ENCODE assay signal across 29 cellular contexts in genomic region chr10:60464659-60465058, GRCh38.
"Had no signal": no experiment of that assay in that cellular context is flagged by ENCODE, and none has a peak within 500 bp of the region (broad histone marks: within the 10 kb centered on the region; RNA-seq: fewer than 3 reads in every experiment).

No MANE protein-coding gene starts in this region.

- H3K79me2 ChIP-seq: hepatocyte had no signal

- H3K4me2 ChIP-seq: hepatocyte had no signal

- H3K27me3 Mint-ChIP-seq: activated CD4-positive, alpha-beta memory T cell treated with anti-CD3 and anti-CD28 coated beads for 36 hours; activated CD4-positive, alpha-beta T cell treated with anti-CD3 and anti-CD28 coated beads for 36 hours; activated CD4-positive, alpha-beta T cell treated with anti-CD3 and anti-CD28 coated beads, Interleukin-2, amount 10 ng/mL, durations not matched to agents 24 days and 14 days; activated naive CD4-positive, alpha-beta T cell treated with anti-CD3 and anti-CD28 coated beads, Interleukin-2, amount 10 ng/mL, durations not matched to agents 7 days and 5 days; central memory CD8-positive, alpha-beta T cell had no signal

- H3K4me3 Mint-ChIP-seq: activated CD4-positive, alpha-beta memory T cell treated with anti-CD3 and anti-CD28 coated beads for 36 hours; activated CD4-positive, alpha-beta T cell treated with anti-CD3 and anti-CD28 coated beads for 36 hours; activated CD4-positive, alpha-beta T cell treated with anti-CD3 and anti-CD28 coated beads, Interleukin-2, amount 10 ng/mL, durations not matched to agents 24 days and 14 days; activated CD8-positive, alpha-beta memory T cell treated with anti-CD3 and anti-CD28 coated beads, Interleukin-2, amount 10 ng/mL, durations not matched to agents 7 days and 5 days; activated CD8-positive, alpha-beta T cell treated with anti-CD3 and anti-CD28 coated beads, Interleukin-2, amount 10 ng/mL, durations not matched to agents 7 days and 5 days; activated naive CD4-positive, alpha-beta T cell treated with anti-CD3 and anti-CD28 coated beads, Interleukin-2, amount 10 ng/mL, durations not matched to agents 7 days and 5 days; activated naive CD8-positive, alpha-beta T cell treated with anti-CD3 and anti-CD28 coated beads, Interleukin-2, amount 10 ng/mL, durations not matched to agents 7 days and 5 days; central memory CD8-positive, alpha-beta T cell had no signal

- H3K36me3 ChIP-seq: brain microvascular endothelial cell, esophagus squamous epithelium, gastroesophageal sphincter, heart right ventricle had no signal

- H2AFZ ChIP-seq: hepatocyte had no signal

- H3K9me3 ChIP-seq: esophagus squamous epithelium, gastroesophageal sphincter, heart right ventricle had no signal

- H3K27ac ChIP-seq: brain microvascular endothelial cell, epithelial cell of prostate, esophagus squamous epithelium, gastroesophageal sphincter, heart right ventricle, hepatocyte had no signal

- DNase-seq: activated CD4-positive, alpha-beta memory T cell treated with anti-CD3 and anti-CD28 coated beads for 36 hours; activated CD4-positive, alpha-beta T cell treated with anti-CD3 and anti-CD28 coated beads for 36 hours; activated CD4-positive, alpha-beta T cell treated with anti-CD3 and anti-CD28 coated beads, Interleukin-2, amount 10 ng/mL, durations not matched to agents 24 days and 14 days; activated CD4-positive, CD25-positive, alpha-beta regulatory T cell; activated CD4-positive, CD25-positive, alpha-beta regulatory T cell treated with anti-CD3 and anti-CD28 coated beads, Interleukin-2, amount 50 U/mL, for 72 hours; activated CD8-positive, alpha-beta memory T cell treated with anti-CD3 and anti-CD28 coated beads, Interleukin-2, amount 10 ng/mL, durations not matched to agents 7 days and 5 days; activated CD8-positive, alpha-beta memory T cell treated with anti-CD3 and anti-CD28 coated beads, Interleukin-2, amount 50 U/mL, for 4 hours; activated CD8-positive, alpha-beta T cell treated with anti-CD3 and anti-CD28 coated beads, Interleukin-2, amount 10 ng/mL, durations not matched to agents 7 days and 5 days; activated gamma-delta T cell; activated naive CD4-positive, alpha-beta T cell; activated naive CD4-positive, alpha-beta T cell treated with anti-CD3 and anti-CD28 coated beads, Interleukin-2, amount 10 ng/mL, durations not matched to agents 7 days and 5 days; activated naive CD8-positive, alpha-beta T cell treated with anti-CD3 and anti-CD28 coated beads, Interleukin-2, amount 10 ng/mL, durations not matched to agents 7 days and 5 days; activated T-cell treated with anti-CD3 and anti-CD28 coated beads, Interleukin-2, amount 50 U/mL, for 1 hour; activated T-cell treated with anti-CD3 and anti-CD28 coated beads, Interleukin-2, amount 50 U/mL, for 48 hours; amniotic stem cell; anterior cingulate cortex; brain microvascular endothelial cell; cortex of kidney; dermis blood vessel endothelial cell; effector CD8-positive, alpha-beta T cell; esophagus squamous epithelium; foreskin melanocyte; heart right ventricle; T-helper 2 cell had no signal

- H3K4me3 ChIP-seq: esophagus squamous epithelium, gastroesophageal sphincter, heart right ventricle, hepatocyte had no signal

- H3K36me3 Mint-ChIP-seq: activated CD8-positive, alpha-beta memory T cell treated with anti-CD3 and anti-CD28 coated beads, Interleukin-2, amount 10 ng/mL, durations not matched to agents 7 days and 5 days; activated naive CD8-positive, alpha-beta T cell treated with anti-CD3 and anti-CD28 coated beads, Interleukin-2, amount 10 ng/mL, durations not matched to agents 7 days and 5 days had no signal

- H3K4me1 ChIP-seq: esophagus squamous epithelium, gastroesophageal sphincter had no signal

- ATAC-seq: activated CD4-positive, alpha-beta T cell treated with anti-CD3 and anti-CD28 coated beads for 36 hours; activated CD8-positive, alpha-beta memory T cell treated with anti-CD3 and anti-CD28 coated beads, Interleukin-2, amount 10 ng/mL, durations not matched to agents 7 days and 5 days; activated CD8-positive, alpha-beta T cell treated with anti-CD3 and anti-CD28 coated beads, Interleukin-2, amount 10 ng/mL, durations not matched to agents 7 days and 5 days; activated naive CD4-positive, alpha-beta T cell treated with anti-CD3 and anti-CD28 coated beads, Interleukin-2, amount 50 U/mL, for 72 hours; gastroesophageal sphincter; heart right ventricle had no signal

- H3K27ac Mint-ChIP-seq: activated CD4-positive, alpha-beta memory T cell treated with anti-CD3 and anti-CD28 coated beads for 36 hours; activated CD4-positive, alpha-beta T cell treated with anti-CD3 and anti-CD28 coated beads for 36 hours; activated CD4-positive, alpha-beta T cell treated with anti-CD3 and anti-CD28 coated beads, Interleukin-2, amount 10 ng/mL, durations not matched to agents 24 days and 14 days; activated CD8-positive, alpha-beta memory T cell treated with anti-CD3 and anti-CD28 coated beads, Interleukin-2, amount 10 ng/mL, durations not matched to agents 7 days and 5 days; activated CD8-positive, alpha-beta T cell treated with anti-CD3 and anti-CD28 coated beads, Interleukin-2, amount 10 ng/mL, durations not matched to agents 7 days and 5 days; activated naive CD4-positive, alpha-beta T cell treated with anti-CD3 and anti-CD28 coated beads, Interleukin-2, amount 10 ng/mL, durations not matched to agents 7 days and 5 days; activated naive CD4-positive, alpha-beta T cell treated with anti-CD3 and anti-CD28 coated beads, Interleukin-2, amount 50 U/mL, for 72 hours; activated naive CD8-positive, alpha-beta T cell treated with anti-CD3 and anti-CD28 coated beads, Interleukin-2, amount 10 ng/mL, durations not matched to agents 7 days and 5 days had no signal

- H3K9me3 Mint-ChIP-seq: activated CD4-positive, alpha-beta memory T cell treated with anti-CD3 and anti-CD28 coated beads for 36 hours; activated CD4-positive, alpha-beta T cell treated with anti-CD3 and anti-CD28 coated beads, Interleukin-2, amount 10 ng/mL, durations not matched to agents 24 days and 14 days; activated naive CD4-positive, alpha-beta T cell treated with anti-CD3 and anti-CD28 coated beads, Interleukin-2, amount 10 ng/mL, durations not matched to agents 7 days and 5 days; activated naive CD4-positive, alpha-beta T cell treated with anti-CD3 and anti-CD28 coated beads, Interleukin-2, amount 50 U/mL, for 72 hours; activated naive CD8-positive, alpha-beta T cell treated with anti-CD3 and anti-CD28 coated beads, Interleukin-2, amount 10 ng/mL, durations not matched to agents 7 days and 5 days; central memory CD8-positive, alpha-beta T cell had no signal

- H3K27me3 ChIP-seq: brain microvascular endothelial cell, esophagus squamous epithelium, gastroesophageal sphincter, heart right ventricle, hepatocyte had no signal

- H3K4me1 Mint-ChIP-seq: activated CD4-positive, alpha-beta T cell treated with anti-CD3 and anti-CD28 coated beads, Interleukin-2, amount 10 ng/mL, durations not matched to agents 24 days and 14 days; activated CD8-positive, alpha-beta memory T cell treated with anti-CD3 and anti-CD28 coated beads, Interleukin-2, amount 10 ng/mL, durations not matched to agents 7 days and 5 days; activated naive CD4-positive, alpha-beta T cell treated with anti-CD3 and anti-CD28 coated beads, Interleukin-2, amount 10 ng/mL, durations not matched to agents 7 days and 5 days; activated naive CD8-positive, alpha-beta T cell treated with anti-CD3 and anti-CD28 coated beads, Interleukin-2, amount 10 ng/mL, durations not matched to agents 7 days and 5 days had no signal
